13 cellular contexts compared by ENCODE assay signal in genomic region chr17:17114592-17115225, GRCh38.
DNase-seq lines count a peak whose midpoint lies in the region; ATAC-seq, FAIRE-seq and TF ChIP-seq lines count a peak whose summit lies in the region.
"Had no signal": no experiment of that assay in that cellular context is flagged by ENCODE, and none has a peak within 500 bp of the region (broad histone marks: within the 10 kb centered on the region; RNA-seq: fewer than 3 reads in every experiment).

No MANE protein-coding gene starts in this region.

- TF ChIP-seq CTCF in stomach (IDR thresholded peaks at IDR 0.05), result no peak
- no peak for TF ChIP-seq CTCF in colonic mucosa (IDR thresholded peaks at IDR 0.05)

- H3K4me3 Mint-ChIP-seq in activated naive CD4-positive, alpha-beta T cell treated with anti-CD3 and anti-CD28 coated beads, Interleukin-2, amount 10 ng/mL, durations not matched to agents 7 days and 5 days, result no peak overlapping the region
- peak overlapping the region; percentile 68 for H3K4me3 Mint-ChIP-seq in activated T-helper 17 cell treated with anti-CD3 and anti-CD28 coated beads, Interleukin-2, amount 50 U/mL, for 72 hours

- no peak overlapping the region for H3K9ac ChIP-seq in colonic mucosa (ENCODE audit: low read depth in 2 of 2, low read length in 2 of 2)

- no peaks in the 10 kb centered on the region for H3K27me3 ChIP-seq in layer of hippocampus (ENCODE audit: control insufficient read depth, insufficient read depth, low read length)
- H3K27me3 ChIP-seq in stomach, result no peaks in the 10 kb centered on the region
- no peaks in the 10 kb centered on the region for H3K27me3 ChIP-seq in colonic mucosa
- H3K27me3 ChIP-seq: brain microvascular endothelial cell, pancreas had no signal

- no peak for TF ChIP-seq POLR2A in stomach (IDR thresholded peaks at IDR 0.05)

- WGBS in stomach, 5 donors, result 36 to 52% (median 43%) methylated on average over 11 to 12 of the region's 12 CpGs

- H3K9me3 ChIP-seq in stomach (no peaks in the 10 kb centered on the region), colonic mucosa (no peaks in the 10 kb centered on the region)
- H3K9me3 ChIP-seq: pancreas had no signal

- CTCF ChIA-PET in activated naive CD4-positive, alpha-beta T cell treated with anti-CD3 and anti-CD28 coated beads, Interleukin-2, amount 10 ng/mL, durations not matched to agents 7 days and 5 days (lab: Charles Lee), result no interaction called here

- H3K27me3 Mint-ChIP-seq in activated naive CD4-positive, alpha-beta T cell treated with anti-CD3 and anti-CD28 coated beads, Interleukin-2, amount 10 ng/mL, durations not matched to agents 7 days and 5 days, result no peaks in the 10 kb centered on the region
- no peaks in the 10 kb centered on the region for H3K27me3 Mint-ChIP-seq in activated T-helper 17 cell treated with anti-CD3 and anti-CD28 coated beads, Interleukin-2, amount 50 U/mL, for 72 hours

- TF ChIP-seq EP300 in stomach (IDR thresholded peaks at IDR 0.05), result no peak

- no peak for FAIRE-seq in urothelium cell line (lab: Jason Lieb, UNC)
- FAIRE-seq: pancreas had no signal

- H3K9me3 Mint-ChIP-seq in activated naive CD4-positive, alpha-beta T cell treated with anti-CD3 and anti-CD28 coated beads, Interleukin-2, amount 10 ng/mL, durations not matched to agents 7 days and 5 days, result peaks cover 5% of the 10 kb centered on the region
- no peaks in the 10 kb centered on the region for H3K9me3 Mint-ChIP-seq in activated T-helper 17 cell treated with anti-CD3 and anti-CD28 coated beads, Interleukin-2, amount 50 U/mL, for 72 hours

- ATAC-seq in activated T-helper 17 cell treated with anti-CD3 and anti-CD28 coated beads, Interleukin-2, amount 50 U/mL, for 72 hours (replicated peaks), result peak; percentile 28
- ATAC-seq: left colon had no signal

- no peak for DNase-seq in activated naive CD4-positive, alpha-beta T cell treated with anti-CD3 and anti-CD28 coated beads, Interleukin-2, amount 10 ng/mL, durations not matched to agents 7 days and 5 days
- DNase-seq in activated naive CD4-positive, alpha-beta T cell treated with anti-CD3 and anti-CD28 coated beads, Interleukin-2, amount 50 U/mL, for 16 hours, result no peak
- DNase-seq in stomach (no peak), urothelium cell line (ENCODE audit: low spot score) (no peak), NCI-H2081 treated with DMSO at 0.1 percent for 48 hours (lab: John Stamatoyannopoulos, UW) (no peak), colonic mucosa (no peak)
- DNase-seq: brain microvascular endothelial cell, GF-D8, left colon, pancreas, SHP77 had no signal

- H3K27ac ChIP-seq in layer of hippocampus (ENCODE audit: low read depth, low read length) (peak overlapping the region; percentile 63), stomach (peak overlapping the region in 4 of 5 donors; percentile 35 to 52 (median 48)), colonic mucosa (no peak overlapping the region)
- H3K27ac ChIP-seq: brain microvascular endothelial cell had no signal

- no peak overlapping the region for H3K4me3 ChIP-seq in stomach
- no peak overlapping the region for H3K4me3 ChIP-seq in colonic mucosa
- H3K4me3 ChIP-seq: pancreas had no signal

- H3K36me3 ChIP-seq in stomach (no peaks in the 10 kb centered on the region), colonic mucosa (no peaks in the 10 kb centered on the region)
- H3K36me3 ChIP-seq: pancreas had no signal

- peaks cover 12% of the 10 kb centered on the region for H3K36me3 Mint-ChIP-seq in activated naive CD4-positive, alpha-beta T cell treated with anti-CD3 and anti-CD28 coated beads, Interleukin-2, amount 10 ng/mL, durations not matched to agents 7 days and 5 days
- H3K36me3 Mint-ChIP-seq in activated T-helper 17 cell treated with anti-CD3 and anti-CD28 coated beads, Interleukin-2, amount 50 U/mL, for 72 hours (ENCODE audit: low read depth), result peaks cover 10% of the 10 kb centered on the region

- H3K4me1 ChIP-seq in stomach (peaks cover 58 to 91% (median 75%) of the 10 kb centered on the region in 4 donors), colonic mucosa (peaks cover 32% of the 10 kb centered on the region)

- peaks cover 68% of the 10 kb centered on the region for H3K4me1 Mint-ChIP-seq in activated naive CD4-positive, alpha-beta T cell treated with anti-CD3 and anti-CD28 coated beads, Interleukin-2, amount 10 ng/mL, durations not matched to agents 7 days and 5 days
- peaks cover 62% of the 10 kb centered on the region for H3K4me1 Mint-ChIP-seq in activated T-helper 17 cell treated with anti-CD3 and anti-CD28 coated beads, Interleukin-2, amount 50 U/mL, for 72 hours

- peak overlapping the region; percentile 58 for H3K27ac Mint-ChIP-seq in activated naive CD4-positive, alpha-beta T cell treated with anti-CD3 and anti-CD28 coated beads, Interleukin-2, amount 10 ng/mL, durations not matched to agents 7 days and 5 days
- peak overlapping the region; percentile 96 for H3K27ac Mint-ChIP-seq in activated T-helper 17 cell treated with anti-CD3 and anti-CD28 coated beads, Interleukin-2, amount 50 U/mL, for 72 hours

- intact Hi-C loops in stomach (cut with DNase I; ENCODE audit: low total_unique reads) (no loop called here), colonic mucosa (cut with DNase I) (no loop called here)
